15 cellular contexts compared by ENCODE assay signal in genomic region chr12:74401966-74402365, GRCh38.
"Had no signal": no experiment of that assay in that cellular context is flagged by ENCODE, and none has a peak within 500 bp of the region (broad histone marks: within the 10 kb centered on the region; RNA-seq: fewer than 3 reads in every experiment).

No MANE protein-coding gene starts in this region.

- H3K27ac ChIP-seq: colonic mucosa, lower lobe of right lung, prostate gland, suprapubic skin had no signal

- H3K4me3 ChIP-seq: colonic mucosa, lower lobe of right lung, prostate gland, suprapubic skin had no signal

- H3K9me3 ChIP-seq: colonic mucosa, lower lobe of right lung, prostate gland, suprapubic skin had no signal

- H3K36me3 ChIP-seq: colonic mucosa, lower lobe of right lung, prostate gland, suprapubic skin had no signal

- DNase-seq: activated CD4-positive, alpha-beta memory T cell treated with anti-CD3 and anti-CD28 coated beads for 36 hours; activated CD4-positive, alpha-beta T cell treated with anti-CD3 and anti-CD28 coated beads for 36 hours; activated CD8-positive, alpha-beta memory T cell treated with anti-CD3 and anti-CD28 coated beads, Interleukin-2, amount 10 ng/mL, durations not matched to agents 7 days and 5 days; activated naive CD4-positive, alpha-beta T cell treated with anti-CD3 and anti-CD28 coated beads for 36 hours; activated T-cell treated with anti-CD3 and anti-CD28 coated beads, Interleukin-2, amount 50 U/mL, for 1 hour; central memory CD4-positive, alpha-beta T cell; colonic mucosa; left colon; lower lobe of right lung; stimulated activated naive CD8-positive, alpha-beta T cell treated with anti-CD3 and anti-CD28 coated beads, Interleukin-15, Interleukin-2, amounts not matched to agents 100 U/mL and 50 U/mL, for 24 hours had no signal

- H3K27me3 ChIP-seq: colonic mucosa, suprapubic skin had no signal

- ATAC-seq: activated CD4-positive, alpha-beta T cell treated with anti-CD3 and anti-CD28 coated beads for 36 hours; activated CD8-positive, alpha-beta memory T cell treated with anti-CD3 and anti-CD28 coated beads, Interleukin-2, amount 10 ng/mL, durations not matched to agents 7 days and 5 days; esophagus mucosa; left colon; lower lobe of right lung; right cardiac atrium; stimulated activated naive CD8-positive, alpha-beta T cell treated with anti-CD3 and anti-CD28 coated beads, Interleukin-15, Interleukin-2, amounts not matched to agents 100 U/mL and 50 U/mL, for 24 hours; WTC11 had no signal

- H3K4me1 ChIP-seq: colonic mucosa, lower lobe of right lung, prostate gland, suprapubic skin had no signal
